ENCODE assay signal across 27 cellular contexts in the genomic region with DNA sequence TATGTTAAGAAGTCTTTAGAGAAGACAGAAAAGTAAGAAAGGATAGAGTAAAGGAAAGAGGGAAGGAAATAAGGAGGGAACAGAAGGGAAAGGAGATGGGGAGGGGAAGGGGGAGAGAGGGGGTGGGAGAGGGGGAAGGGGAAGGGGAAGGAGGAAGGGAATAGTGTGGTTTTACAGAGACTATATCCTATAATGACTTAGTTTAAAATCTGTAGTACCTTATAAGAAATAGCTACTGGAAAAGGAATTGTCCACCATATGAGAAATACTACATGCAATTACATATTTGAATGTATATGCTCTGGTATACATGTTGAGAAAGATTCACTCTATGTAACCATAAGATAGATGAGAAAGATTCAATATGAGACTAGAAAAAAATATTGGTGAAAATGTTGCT.
"Had no signal": no experiment of that assay in that cellular context is flagged by ENCODE, and none has a peak within 500 bp of the region (broad histone marks: within the 10 kb centered on the region; RNA-seq: fewer than 3 reads in every experiment).

No MANE protein-coding gene starts in this region.

- ATAC-seq: stimulated activated effector memory CD8-positive, alpha-beta T cell treated with anti-CD3 and anti-CD28 coated beads, Interleukin-12 subunit alpha, Interleukin-12 subunit beta, amount 100 ng/mL, for 72 hours; stimulated activated memory B cell treated with anti-CD40 and anti-IgM and Interleukin-4, amounts not matched to agents 10 μg/mL and 1 μg/mL and 100 μg/mL, for 72 hours; stimulated activated naive B cell treated with anti-CD40 and anti-IgM and Interleukin-4, amounts not matched to agents 10 μg/mL and 1 μg/mL and 100 μg/mL, for 72 hours; stimulated activated naive CD8-positive, alpha-beta T cell treated with anti-CD3 and anti-CD28 coated beads, Interleukin-15, amount 100 ng/mL, for 72 hours; stimulated activated naive CD8-positive, alpha-beta T cell treated with anti-CD3 and anti-CD28 coated beads, Interleukin-15, Interleukin-2, amounts not matched to agents 100 U/mL and 50 U/mL, for 24 hours; upper lobe of right lung had no signal

- DNase-seq: stimulated activated CD4-positive, alpha-beta T cell treated with anti-CD3 and anti-CD28 coated beads, Interleukin-2, amount 100 ng/mL, for 48 hours; stimulated activated CD4-positive, alpha-beta T cell treated with anti-CD3 and anti-CD28 coated beads, Interleukin-4, amount 100 ng/mL, for 1 hour; stimulated activated CD4-positive, alpha-beta T cell treated with anti-CD3 and anti-CD28 coated beads, Interleukin-4, amount 100 ng/mL, for 24 hours; stimulated activated CD4-positive, alpha-beta T cell treated with anti-CD3 and anti-CD28 coated beads, Interleukin-4, amount 100 ng/mL, for 4 hours; stimulated activated CD8-positive, alpha-beta memory T cell treated with anti-CD3 and anti-CD28 coated beads, Interleukin-4, amount 100 ng/mL, for 48 hours; stimulated activated naive B cell treated with anti-CD40 and anti-IgM and Interleukin-4, amounts not matched to agents 10 μg/mL and 1 μg/mL and 100 μg/mL, for 72 hours; stimulated activated naive CD4-positive, alpha-beta T cell; stimulated activated naive CD4-positive, alpha-beta T cell treated with Interleukin-2 at 50 U/mL for 16 hours; stimulated activated naive CD8-positive, alpha-beta T cell treated with anti-CD3 and anti-CD28 coated beads, Interleukin-15, amount 100 ng/mL, for 72 hours; stimulated activated naive CD8-positive, alpha-beta T cell treated with anti-CD3 and anti-CD28 coated beads, Interleukin-15, Interleukin-2, amounts not matched to agents 100 U/mL and 50 U/mL, for 24 hours; stomach; substantia nigra; testis; thyroid gland; tibial artery; transverse colon; trophoblast cell; upper lobe of left lung; upper lobe of right lung; uterus had no signal

- H3K27me3 ChIP-seq: stomach, suprapubic skin, testis, thyroid gland, tibial artery, tibial nerve, transverse colon, upper lobe of left lung, upper lobe of right lung, uterus, vagina had no signal

- H3K4me1 ChIP-seq: stomach, suprapubic skin, testis, thyroid gland, tibial artery, tibial nerve, transverse colon, upper lobe of left lung, upper lobe of right lung, uterus, vagina had no signal

- H3K36me3 ChIP-seq: stomach, suprapubic skin, thoracic aorta, thyroid gland, tibial artery, tibial nerve, transverse colon, upper lobe of left lung, upper lobe of right lung, uterus, vagina had no signal

- H3K4me3 ChIP-seq: stomach, suprapubic skin, testis, thoracic aorta, thyroid gland, tibial artery, tibial nerve, transverse colon, upper lobe of left lung, upper lobe of right lung, uterus, vagina had no signal

- H3K27ac ChIP-seq: stomach, suprapubic skin, testis, thoracic aorta, thyroid gland, tibial artery, tibial nerve, transverse colon, upper lobe of left lung, upper lobe of right lung, uterus, vagina had no signal

- H3K9me3 ChIP-seq: stomach, suprapubic skin, testis, thoracic aorta, thyroid gland, tibial artery, tibial nerve, transverse colon, upper lobe of left lung, upper lobe of right lung, uterus, vagina had no signal

- FAIRE-seq: urothelium cell line had no signal
